Comparison of ENCODE assay signal across 8 cellular contexts in the genomic region with DNA sequence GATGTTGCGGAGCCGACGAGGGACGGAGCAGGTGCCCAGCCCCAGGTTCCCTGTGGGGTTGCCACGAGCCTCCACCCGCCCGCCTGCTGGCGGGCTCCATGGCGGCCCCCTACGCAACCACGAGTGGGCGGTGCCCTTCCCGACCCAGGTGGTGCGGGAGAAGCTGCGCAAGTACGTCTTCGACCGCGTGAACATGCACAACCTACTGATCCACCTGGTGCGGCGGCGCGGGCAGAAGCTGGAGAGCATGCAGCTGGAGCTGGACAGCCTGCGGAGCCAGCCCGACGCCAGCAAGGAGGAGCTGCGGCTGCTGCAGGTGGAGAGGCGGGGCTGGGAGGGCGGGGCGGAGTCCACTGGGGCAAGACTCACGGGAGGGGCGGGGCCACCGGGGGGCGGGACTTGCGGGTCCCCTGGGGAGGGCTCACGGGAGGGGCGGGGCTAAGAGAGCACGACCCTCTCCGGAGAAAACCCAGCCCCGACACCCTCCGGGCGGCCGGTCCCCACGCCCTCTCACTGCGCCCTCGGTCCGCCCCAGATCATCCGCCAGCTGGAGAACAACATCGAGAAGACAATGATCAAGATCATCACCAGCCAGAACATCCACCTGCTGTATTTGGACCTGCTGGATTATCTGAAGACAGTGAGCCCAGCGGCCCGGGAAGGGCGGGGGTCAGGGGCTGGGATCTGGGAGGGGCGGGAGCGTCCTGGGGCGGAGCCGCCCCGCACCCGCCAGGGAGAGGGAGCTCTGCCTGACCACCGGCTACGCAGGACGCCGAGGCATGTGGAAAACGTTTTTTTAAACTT. TPM values are rescaled to one million over a fixed set of nuclear protein-coding genes. Genes with fewer than 3 reads are reported as not detected.
DNase-seq lines count a peak whose midpoint lies in the region; ATAC-seq and TF ChIP-seq lines count a peak whose summit lies in the region.

No MANE protein-coding gene starts in this region.

- TF ChIP-seq CTCF in cardiac fibroblast (IDR thresholded peaks at IDR 0.05; ENCODE audit: low read depth, low read length) (no peak), kidney epithelial cell (IDR thresholded peaks at IDR 0.05; ENCODE audit: insufficient read depth, low read length, poor library complexity, severe bottlenecking) (no peak)

- H3K36me3 ChIP-seq in kidney epithelial cell (ENCODE audit: control insufficient read depth, insufficient read depth, low read length): no peaks in the 10 kb centered on the region

- peak; percentile 82 for DNase-seq in CMK (ENCODE audit: low read depth)
- DNase-seq in NCI-H345 (lab: John Stamatoyannopoulos, UW): peak; percentile 93
- DNase-seq in activated CD4-positive, CD25-positive, alpha-beta regulatory T cell treated with anti-CD3 and anti-CD28 coated beads, Interleukin-2, amount 50 U/mL, for 16 hours (ENCODE audit: low read depth, low spot score): peak; percentile 74
- peak; percentile 40 to 67 for DNase-seq in cardiac fibroblast (ENCODE audit: low read depth in 2 of 2)
- peak; percentile 49 for DNase-seq in kidney epithelial cell (ENCODE audit: low read depth)
- DNase-seq in stimulated activated CD4-positive, alpha-beta T cell treated with anti-CD3 and anti-CD28 coated beads, Interleukin-1b, Interleukin-23, amount 100 ng/mL, for 1 hour (ENCODE audit: low read depth in 2 of 2): peak; percentile 79 to 85

- peaks cover 38% of the 10 kb centered on the region for H3K27me3 ChIP-seq in kidney epithelial cell (ENCODE audit: control insufficient read depth, insufficient read depth, low read length)

- peak overlapping the region in 1 of 2 donors; percentile 16 for H3K4me3 ChIP-seq in cardiac fibroblast (replicated peaks in 1 of 2; ENCODE audit: low read depth in 2 of 2, low read length in 2 of 2)
- peak overlapping the region; percentile 47 for H3K4me3 ChIP-seq in kidney epithelial cell (ENCODE audit: low read depth, low read length)

- ATAC-seq in HG02642 (IDR thresholded peaks at IDR 0.05; ENCODE audit: poor library complexity, unreplicated experiment) (peak; percentile 48), HG02763 (IDR thresholded peaks at IDR 0.05; ENCODE audit: unreplicated experiment) (no peak)

RNA-seq across cellular contexts. Expression of gene CCDC183, which starts 3.9 kb away (rescaled TPM):
- 0.84 and 0.89 TPM in 2 replicates for total RNA-seq in kidney epithelial cell

RNA-seq across cellular contexts. Expression of gene RABL6, which starts 7.7 kb away (rescaled TPM):
- 99.3 and 118 TPM in 2 replicates for total RNA-seq in kidney epithelial cell

RNA-seq across cellular contexts. Expression of gene TMEM141, which starts 8.9 kb away (rescaled TPM):
- total RNA-seq in kidney epithelial cell: 69.8 and 79.8 TPM in 2 replicates

RNA-seq across cellular contexts. Expression of gene LCN15, which starts 35.7 kb away (rescaled TPM):
- total RNA-seq in kidney epithelial cell: not detected in 2 replicates

RNA-seq across cellular contexts. Expression of gene LCN8, which starts 42.0 kb away (rescaled TPM):
- not detected in 2 replicates for total RNA-seq in kidney epithelial cell
